8 cellular contexts compared by ENCODE assay signal in the genomic region with DNA sequence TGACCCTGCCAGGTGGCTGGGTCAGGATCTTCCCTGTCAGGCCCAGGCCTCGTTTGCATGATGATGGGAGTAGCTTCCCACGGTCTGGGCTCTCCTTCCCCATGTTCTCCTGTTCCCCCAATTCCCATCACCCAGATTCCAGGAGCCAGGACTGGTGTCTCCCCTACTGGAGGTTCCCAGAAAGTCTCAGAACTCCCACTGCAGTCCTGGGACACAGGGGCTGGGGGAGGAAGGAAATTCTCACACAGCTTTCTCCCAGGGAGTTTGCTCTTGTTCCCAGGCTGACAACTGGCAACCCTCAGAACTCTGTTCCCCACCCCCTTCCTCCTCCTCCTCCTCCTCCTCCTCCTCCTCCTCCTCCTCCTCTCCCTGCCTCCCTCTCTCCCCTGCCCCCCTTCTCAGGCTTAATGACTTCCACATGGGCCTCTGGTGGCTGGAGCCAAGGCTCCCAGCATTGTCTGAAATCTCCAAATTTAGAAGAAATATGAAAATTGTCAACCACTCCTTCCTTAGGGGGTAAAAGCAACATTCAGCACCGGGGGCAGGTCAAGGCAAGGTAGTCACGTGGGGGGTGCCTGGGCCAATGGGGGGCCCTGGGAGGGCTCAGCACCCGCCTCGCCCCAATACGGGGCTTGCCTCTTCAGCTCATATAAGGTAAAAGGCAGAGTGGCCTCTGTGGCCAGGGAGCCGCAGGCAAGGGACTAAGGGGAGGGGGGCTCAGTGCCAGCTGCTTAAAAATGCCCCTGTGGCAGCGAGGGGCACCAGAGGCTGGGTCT. TPM values are rescaled to one million over a fixed set of nuclear protein-coding genes. Genes with fewer than 3 reads are reported as not detected.
DNase-seq lines count a peak whose midpoint lies in the region; ATAC-seq and TF ChIP-seq lines count a peak whose summit lies in the region.

No MANE protein-coding gene starts in this region.

- TF ChIP-seq POLR2A in NB4 (IDR thresholded peaks at IDR 0.05; ENCODE audit: extremely low read depth, insufficient read length) (no peak), transverse colon (IDR thresholded peaks at IDR 0.05) (peak; percentile 90)

- H3K9me3 ChIP-seq in mesodermal cell (ENCODE audit: control insufficient read depth, low read length) (no peaks in the 10 kb centered on the region), transverse colon (no peaks in the 10 kb centered on the region)

- H3K4me3 ChIP-seq in NB4 (ENCODE audit: low read depth, low read length) (no peak overlapping the region), mesodermal cell (ENCODE audit: extremely low read depth, insufficient read depth, low read length, poor library complexity, severe bottlenecking) (no peak overlapping the region), transverse colon (peak overlapping the region; percentile 43 to 53 (median 50))

- peak; percentile 36 for DNase-seq in NB4 (ENCODE audit: low read depth)
- DNase-seq in transverse colon = peak; percentile 70
- no peak for DNase-seq in hippocampal formation (lab: John Stamatoyannopoulos, UW)
- no peak for DNase-seq in anterior cingulate cortex (lab: John Stamatoyannopoulos, UW)

- 67 to 82% methylated on average over 7 to 9 of the region's 9 CpGs for WGBS in mesodermal cell (ENCODE audit: insufficient coverage in 2 of 2), 2 experiments
- WGBS in transverse colon (ENCODE audit: low coverage in 1 of 2), 2 donors = 55% methylated on average over 9 of the region's 9 CpGs; no CpG with 5 or more reads in 1 of the 2 donors

- H3K4me1 ChIP-seq in mesodermal cell (ENCODE audit: control insufficient read depth, insufficient read depth, low read length, poor library complexity, severe bottlenecking) (peaks cover 66% of the 10 kb centered on the region), transverse colon (peaks cover 0 to 22% (median 14%) of the 10 kb centered on the region in 4 donors)

- H3K27me3 ChIP-seq in transverse colon = no peaks in the 10 kb centered on the region

- H3K27ac ChIP-seq in mesodermal cell (ENCODE audit: low read depth, low read length, severe bottlenecking) = peak overlapping the region; percentile 77
- H3K27ac ChIP-seq in transverse colon = peak overlapping the region; percentile 82 to 97 (median 93)

- in situ Hi-C loops in transverse colon (cut with MboI; ENCODE audit: low pct_ligation_motif_present in 1 of 4, low pct_unique_long_range_greater_than_20kb in 1 of 4, low sequenced_read_pairs in 3 of 4) = no loop called here

- no peak for TF ChIP-seq CTCF in NB4 (IDR thresholded peaks at IDR 0.05; ENCODE audit: low read depth, low read length)
- TF ChIP-seq CTCF in transverse colon (IDR thresholded peaks at IDR 0.05) = no peak

- intact Hi-C loops in transverse colon (cut with DNase I; ENCODE audit: low total_unique reads) = no loop called here

- no peak for TF ChIP-seq EP300 in transverse colon (IDR thresholded peaks at IDR 0.05; ENCODE audit: low read depth)

- peak; percentile 30 for ATAC-seq in esophagus mucosa
- ATAC-seq in HG02852 (IDR thresholded peaks at IDR 0.05; ENCODE audit: unreplicated experiment) = no peak
- ATAC-seq in GM19351 (IDR thresholded peaks at IDR 0.05; ENCODE audit: unreplicated experiment) = no peak

- H3K36me3 ChIP-seq in mesodermal cell (ENCODE audit: control insufficient read depth, insufficient read depth, low read length) (no peaks in the 10 kb centered on the region), transverse colon (peaks cover 0 to 22% (median 0%) of the 10 kb centered on the region in 4 donors)

RNA-seq across cellular contexts. Expression of a gene that starts 27.3 kb away (rescaled TPM):
- total RNA-seq in esophagus mucosa (0.28 TPM), transverse colon (not detected)
- polyA plus RNA-seq in mesodermal cell (2013, experiment 1 of 2) = 1.7 TPM
- 1.0 TPM for polyA plus RNA-seq in mesodermal cell (2013, experiment 2 of 2)

RNA-seq across cellular contexts. Expression of a gene that starts 48.5 kb away (rescaled TPM):
- total RNA-seq in esophagus mucosa (6.5 TPM), transverse colon (1 to 10 TPM in 3 of 4 donors, under 1 TPM in 1; 0.75 to 5.4 (median 2.8) TPM)
- 13.9 TPM for polyA plus RNA-seq in mesodermal cell (2013, experiment 1 of 2)
- 13.2 TPM for polyA plus RNA-seq in mesodermal cell (2013, experiment 2 of 2)

Comparison
In these comparisons a context has a peak if more than half of its experiments do, and no peak if none do; other contexts are left out.
1. DNase-seq: peak in NB4 (single experiment) and transverse colon (single experiment); none in hippocampal formation (0 of 2) and anterior cingulate cortex (0 of 58).
2. H3K4me3 ChIP-seq: peak in transverse colon (4 of 4); none in NB4 (single experiment) and mesodermal cell (single experiment).